ENCODE assay signal across 18 cellular contexts in genomic region chr3:23663246-23663645, GRCh38.
DNase-seq lines count a peak whose midpoint lies in the region; ATAC-seq and TF ChIP-seq lines count a peak whose summit lies in the region.
"Had no signal": no experiment of that assay in that cellular context is flagged by ENCODE, and none has a peak within 500 bp of the region (broad histone marks: within the 10 kb centered on the region; RNA-seq: fewer than 3 reads in every experiment).

No MANE protein-coding gene starts in this region.

- no peaks in the 10 kb centered on the region for H3K36me3 Mint-ChIP-seq in activated CD4-positive, alpha-beta T cell treated with anti-CD3 and anti-CD28 coated beads for 36 hours (ENCODE audit: low read depth)

- no peak overlapping the region for H3K27ac Mint-ChIP-seq in activated CD4-positive, alpha-beta T cell treated with anti-CD3 and anti-CD28 coated beads for 36 hours
- H3K27ac Mint-ChIP-seq: H9 had no signal

- intact Hi-C loops in Right ventricle myocardium superior (cut with DNase I): no loop called here
- intact Hi-C loops in cardiac septum (cut with DNase I): no loop called here
- intact Hi-C loops in activated CD4-positive, alpha-beta T cell treated with anti-CD3 and anti-CD28 coated beads for 36 hours (cut with DNase I, micrococcal nuclease): no loop called here

- peaks cover 2% of the 10 kb centered on the region for H3K27me3 Mint-ChIP-seq in activated CD4-positive, alpha-beta T cell treated with anti-CD3 and anti-CD28 coated beads for 36 hours

- ATAC-seq in Right ventricle myocardium superior (ENCODE audit: poor library complexity): peak; percentile 53
- no peak for ATAC-seq in activated CD4-positive, alpha-beta T cell treated with anti-CD3 and anti-CD28 coated beads for 36 hours

- POLR2A ChIA-PET in activated CD4-positive, alpha-beta T cell treated with anti-CD3 and anti-CD28 coated beads for 36 hours (lab: Charles Lee): no interaction called here

- H3K4me3 ChIP-seq in fibroblast of the aortic adventitia (ENCODE audit: low read depth, low read length): no peak overlapping the region
- H3K4me3 ChIP-seq: PC-9 had no signal

- no peaks in the 10 kb centered on the region for H3K9me3 Mint-ChIP-seq in activated CD4-positive, alpha-beta T cell treated with anti-CD3 and anti-CD28 coated beads for 36 hours (ENCODE audit: low read depth)
- H3K9me3 Mint-ChIP-seq: H9 had no signal

- H3K4me1 Mint-ChIP-seq in activated CD4-positive, alpha-beta T cell treated with anti-CD3 and anti-CD28 coated beads for 36 hours: no peaks in the 10 kb centered on the region
- H3K4me1 Mint-ChIP-seq: H9 had no signal

- DNase-seq in Right ventricle myocardium superior: no peak
- DNase-seq in cardiac septum (ENCODE audit: low spot score): no peak
- DNase-seq in fibroblast of the aortic adventitia (ENCODE audit: low read depth): peak; percentile 74
- DNase-seq in pons (ENCODE audit: low spot score): peak; percentile 18
- no peak for DNase-seq in activated CD4-positive, alpha-beta T cell treated with anti-CD3 and anti-CD28 coated beads for 36 hours
- no peak for DNase-seq in SHP77 treated with DMSO at 0.1 percent for 48 hours (lab: John Stamatoyannopoulos, UW)
- DNase-seq in NCI-H510A treated with DMSO at 0.1 percent for 48 hours (lab: John Stamatoyannopoulos, UW): no peak
- DNase-seq in NOMO-1 (lab: John Stamatoyannopoulos, UW; ENCODE audit: unreplicated experiment in 2 of 2): no peak
- DNase-seq: 8988T, DND-41, H9, NCI-H1092, NCI-H1694, NCI-H2107, NCI-H345, NCI-H69, PC-9, SK-N-SH had no signal

- H3K4me3 Mint-ChIP-seq in activated CD4-positive, alpha-beta T cell treated with anti-CD3 and anti-CD28 coated beads for 36 hours: no peak overlapping the region
- H3K4me3 Mint-ChIP-seq: H9 had no signal

- no peak for TF ChIP-seq CTCF in fibroblast of the aortic adventitia (IDR thresholded peaks at IDR 0.05; ENCODE audit: insufficient read depth, low read length)

- CTCF ChIA-PET in activated CD4-positive, alpha-beta T cell treated with anti-CD3 and anti-CD28 coated beads for 36 hours (lab: Charles Lee): interaction anchor here (0.7 kb wide), 1 partner anchor 458 kb away, joined by 4 read pairs; no protein-coding TSS in a partner anchor

Comparison
In these comparisons a context has a peak if more than half of its experiments do, and no peak if none do; other contexts are left out.
1. DNase-seq: peak in fibroblast of the aortic adventitia (single experiment) and pons (single experiment); none in Right ventricle myocardium superior (single experiment), cardiac septum (single experiment), activated CD4-positive, alpha-beta T cell treated with anti-CD3 and anti-CD28 coated beads for 36 hours (single experiment), SHP77 treated with DMSO at 0.1 percent for 48 hours (single experiment), NCI-H510A treated with DMSO at 0.1 percent for 48 hours (single experiment) and NOMO-1 (0 of 2).